9 cellular contexts compared by ENCODE assay signal in genomic region chr11:102831128-102831708, GRCh38. TPM values are rescaled to one million over a fixed set of nuclear protein-coding genes. Genes with fewer than 3 reads are reported as not detected.
A peak's percentile ranks its signal among the peaks of the same experiment; 100 is the strongest.
DNase-seq lines count a peak whose midpoint lies in the region; ATAC-seq and TF ChIP-seq lines count a peak whose summit lies in the region.
"Had no signal": no experiment of that assay in that cellular context is flagged by ENCODE, and none has a peak within 500 bp of the region (broad histone marks: within the 10 kb centered on the region; RNA-seq: fewer than 3 reads in every experiment).

No MANE protein-coding gene starts in this region.

- H3K9me3 Mint-ChIP-seq in activated CD4-positive, alpha-beta T cell treated with anti-CD3 and anti-CD28 coated beads, Interleukin-2, amount 10 ng/mL, durations not matched to agents 7 days and 5 days: no peaks in the 10 kb centered on the region
- no peaks in the 10 kb centered on the region for H3K9me3 Mint-ChIP-seq in CD8-positive, alpha-beta T cell

- intact Hi-C loops in CD8-positive, alpha-beta T cell (cut with DNase I, micrococcal nuclease): no loop called here

- H3K9ac ChIP-seq in adipocyte (ENCODE audit: low read length) (peak overlapping the region; percentile 47), iPS-15b (ENCODE audit: low read depth, low read length) (no peak overlapping the region)
- H3K9ac ChIP-seq: BLaER1 treated with 17β-estradiol and CSF1 and Interleukin-3, amounts not matched to agents 10 nM and 100 nM had no signal

- no peak overlapping the region for H3K4me3 Mint-ChIP-seq in activated CD4-positive, alpha-beta T cell treated with anti-CD3 and anti-CD28 coated beads, Interleukin-2, amount 10 ng/mL, durations not matched to agents 7 days and 5 days
- H3K4me3 Mint-ChIP-seq in CD8-positive, alpha-beta T cell: no peak overlapping the region

- H3K27ac ChIP-seq in substantia nigra (ENCODE audit: low read depth, low read length, poor library complexity, severe bottlenecking): no peak overlapping the region
- H3K27ac ChIP-seq in CD8-positive, alpha-beta T cell (ENCODE audit: low read depth, low read length): no peak overlapping the region
- H3K27ac ChIP-seq: BLaER1 treated with 17β-estradiol and CSF1 and Interleukin-3, amounts not matched to agents 10 nM and 100 nM had no signal

- no peaks in the 10 kb centered on the region for H3K4me1 Mint-ChIP-seq in activated CD4-positive, alpha-beta T cell treated with anti-CD3 and anti-CD28 coated beads, Interleukin-2, amount 10 ng/mL, durations not matched to agents 7 days and 5 days
- no peaks in the 10 kb centered on the region for H3K4me1 Mint-ChIP-seq in CD8-positive, alpha-beta T cell (ENCODE audit: low read depth)

- peak; percentile 31 for DNase-seq in activated CD4-positive, alpha-beta T cell treated with anti-CD3 and anti-CD28 coated beads for 48 hours
- DNase-seq in activated CD4-positive, alpha-beta T cell treated with anti-CD3 and anti-CD28 coated beads, Interleukin-2, amount 10 ng/mL, durations not matched to agents 7 days and 5 days: no peak
- DNase-seq in adipocyte (ENCODE audit: low read depth) (peak; percentile 90), substantia nigra (lab: John Stamatoyannopoulos, UW) (peak in 26 of 49 donors; percentile 1 to 50 (median 10))
- DNase-seq in stimulated activated CD4-positive, alpha-beta T cell treated with anti-CD3 and anti-CD28 coated beads, Interleukin-12 subunit alpha, Interleukin-12 subunit beta, amount 100 ng/mL, for 4 hours: no peak
- DNase-seq in CD8-positive, alpha-beta T cell: no peak

- no peak overlapping the region for H3K27ac Mint-ChIP-seq in activated CD4-positive, alpha-beta T cell treated with anti-CD3 and anti-CD28 coated beads, Interleukin-2, amount 10 ng/mL, durations not matched to agents 7 days and 5 days
- no peak overlapping the region for H3K27ac Mint-ChIP-seq in CD8-positive, alpha-beta T cell

- CTCF ChIA-PET in activated CD4-positive, alpha-beta T cell treated with anti-CD3 and anti-CD28 coated beads, Interleukin-2, amount 10 ng/mL, durations not matched to agents 7 days and 5 days (lab: Charles Lee): interaction anchor here (0.6 kb wide), 2 partner anchors 232 to 1024 kb away, joined by 3 to 4 read pairs; no protein-coding TSS in a partner anchor
- CTCF ChIA-PET in CD8-positive, alpha-beta T cell (lab: Charles Lee): no interaction called here

- POLR2A ChIA-PET in activated CD4-positive, alpha-beta T cell treated with anti-CD3 and anti-CD28 coated beads, Interleukin-2, amount 10 ng/mL, durations not matched to agents 7 days and 5 days (lab: Charles Lee): no interaction called here
- POLR2A ChIA-PET in CD8-positive, alpha-beta T cell (lab: Charles Lee): no interaction called here

- no peak for ATAC-seq in HG03520 (IDR thresholded peaks at IDR 0.05; ENCODE audit: unreplicated experiment)
- ATAC-seq in CD8-positive, alpha-beta T cell: no peak

- H3K4me1 ChIP-seq in adipocyte (ENCODE audit: control insufficient read depth, insufficient read depth, low read length) (peaks cover 19% of the 10 kb centered on the region), iPS-15b (ENCODE audit: control insufficient read depth, insufficient read depth, low read length) (peaks cover 6% of the 10 kb centered on the region)
- H3K4me1 ChIP-seq in CD8-positive, alpha-beta T cell (ENCODE audit: insufficient read depth, low read length): no peaks in the 10 kb centered on the region

- H3K27me3 ChIP-seq in adipocyte (replicated peaks; ENCODE audit: control insufficient read depth, insufficient read depth, low read length) (no peaks in the 10 kb centered on the region), iPS-15b (ENCODE audit: control insufficient read depth, insufficient read depth, low read length) (no peaks in the 10 kb centered on the region)
- no peaks in the 10 kb centered on the region for H3K27me3 ChIP-seq in CD8-positive, alpha-beta T cell (ENCODE audit: insufficient read depth, low read length)
- H3K27me3 ChIP-seq: BLaER1 treated with 17β-estradiol and CSF1 and Interleukin-3, amounts not matched to agents 10 nM and 100 nM had no signal

- H3K27me3 Mint-ChIP-seq in activated CD4-positive, alpha-beta T cell treated with anti-CD3 and anti-CD28 coated beads, Interleukin-2, amount 10 ng/mL, durations not matched to agents 7 days and 5 days: peaks cover 22% of the 10 kb centered on the region
- H3K27me3 Mint-ChIP-seq in CD8-positive, alpha-beta T cell (ENCODE audit: low read depth): peaks cover 32% of the 10 kb centered on the region

- no peaks in the 10 kb centered on the region for H3K36me3 Mint-ChIP-seq in activated CD4-positive, alpha-beta T cell treated with anti-CD3 and anti-CD28 coated beads, Interleukin-2, amount 10 ng/mL, durations not matched to agents 7 days and 5 days (ENCODE audit: low read depth)
- H3K36me3 Mint-ChIP-seq in CD8-positive, alpha-beta T cell: no peaks in the 10 kb centered on the region

- H3K4me3 ChIP-seq in adipocyte (ENCODE audit: low read length): peak overlapping the region; percentile 79
- peak overlapping the region; percentile 19 for H3K4me3 ChIP-seq in iPS-15b (ENCODE audit: low read depth, low read length)
- no peak overlapping the region for H3K4me3 ChIP-seq in CD8-positive, alpha-beta T cell (ENCODE audit: low read depth, low read length)
- H3K4me3 ChIP-seq: BLaER1 treated with 17β-estradiol and CSF1 and Interleukin-3, amounts not matched to agents 10 nM and 100 nM had no signal

- H3K9me3 ChIP-seq in adipocyte (ENCODE audit: control insufficient read depth, low read length): no peaks in the 10 kb centered on the region
- no peaks in the 10 kb centered on the region for H3K9me3 ChIP-seq in iPS-15b (ENCODE audit: control insufficient read depth, insufficient read depth, low read length)
- H3K9me3 ChIP-seq in CD8-positive, alpha-beta T cell (ENCODE audit: low read length): no peaks in the 10 kb centered on the region

- H3K36me3 ChIP-seq in adipocyte (ENCODE audit: control insufficient read depth, insufficient read depth, low read length, severe bottlenecking): no peaks in the 10 kb centered on the region
- H3K36me3 ChIP-seq in iPS-15b (ENCODE audit: control insufficient read depth, insufficient read depth, low read length): no peaks in the 10 kb centered on the region
- H3K36me3 ChIP-seq in CD8-positive, alpha-beta T cell (ENCODE audit: insufficient read depth, low read length): no peaks in the 10 kb centered on the region
- H3K36me3 ChIP-seq: BLaER1 treated with 17β-estradiol and CSF1 and Interleukin-3, amounts not matched to agents 10 nM and 100 nM had no signal

- TF ChIP-seq CTCF in CD8-positive, alpha-beta T cell (IDR thresholded peaks at IDR 0.05): no peak

RNA-seq across cellular contexts. Expression of gene MMP3, which starts 12.2 kb away (rescaled TPM):
- total RNA-seq in activated CD4-positive, alpha-beta T cell treated with anti-CD3 and anti-CD28 coated beads, Interleukin-2, amount 10 ng/mL, durations not matched to agents 7 days and 5 days: not detected
- not detected for total RNA-seq in CD8-positive, alpha-beta T cell

RNA-seq across cellular contexts. Expression of gene MMP1, which starts 33.3 kb away (rescaled TPM):
- total RNA-seq in activated CD4-positive, alpha-beta T cell treated with anti-CD3 and anti-CD28 coated beads, Interleukin-2, amount 10 ng/mL, durations not matched to agents 7 days and 5 days: not detected
- not detected for total RNA-seq in CD8-positive, alpha-beta T cell

RNA-seq across cellular contexts. Expression of gene MMP12, which starts 43.6 kb away (rescaled TPM):
- not detected for total RNA-seq in activated CD4-positive, alpha-beta T cell treated with anti-CD3 and anti-CD28 coated beads, Interleukin-2, amount 10 ng/mL, durations not matched to agents 7 days and 5 days
- not detected for total RNA-seq in CD8-positive, alpha-beta T cell

RNA-seq across cellular contexts. Expression of gene MMP10, which starts 50.8 kb away (rescaled TPM):
- total RNA-seq in activated CD4-positive, alpha-beta T cell treated with anti-CD3 and anti-CD28 coated beads, Interleukin-2, amount 10 ng/mL, durations not matched to agents 7 days and 5 days: not detected
- not detected for total RNA-seq in CD8-positive, alpha-beta T cell

Comparison
In these comparisons a context has a peak if more than half of its experiments do, and no peak if none do; other contexts are left out.
1. DNase-seq: peak in activated CD4-positive, alpha-beta T cell treated with anti-CD3 and anti-CD28 coated beads for 48 hours (single experiment), adipocyte (single experiment) and substantia nigra (26 of 49); none in activated CD4-positive, alpha-beta T cell treated with anti-CD3 and anti-CD28 coated beads, Interleukin-2, amount 10 ng/mL, durations not matched to agents 7 days and 5 days (single experiment), stimulated activated CD4-positive, alpha-beta T cell treated with anti-CD3 and anti-CD28 coated beads, Interleukin-12 subunit alpha, Interleukin-12 subunit beta, amount 100 ng/mL, for 4 hours (single experiment) and CD8-positive, alpha-beta T cell (0 of 7).